Comparison of ENCODE assay signal across 8 cellular contexts in the genomic region with DNA sequence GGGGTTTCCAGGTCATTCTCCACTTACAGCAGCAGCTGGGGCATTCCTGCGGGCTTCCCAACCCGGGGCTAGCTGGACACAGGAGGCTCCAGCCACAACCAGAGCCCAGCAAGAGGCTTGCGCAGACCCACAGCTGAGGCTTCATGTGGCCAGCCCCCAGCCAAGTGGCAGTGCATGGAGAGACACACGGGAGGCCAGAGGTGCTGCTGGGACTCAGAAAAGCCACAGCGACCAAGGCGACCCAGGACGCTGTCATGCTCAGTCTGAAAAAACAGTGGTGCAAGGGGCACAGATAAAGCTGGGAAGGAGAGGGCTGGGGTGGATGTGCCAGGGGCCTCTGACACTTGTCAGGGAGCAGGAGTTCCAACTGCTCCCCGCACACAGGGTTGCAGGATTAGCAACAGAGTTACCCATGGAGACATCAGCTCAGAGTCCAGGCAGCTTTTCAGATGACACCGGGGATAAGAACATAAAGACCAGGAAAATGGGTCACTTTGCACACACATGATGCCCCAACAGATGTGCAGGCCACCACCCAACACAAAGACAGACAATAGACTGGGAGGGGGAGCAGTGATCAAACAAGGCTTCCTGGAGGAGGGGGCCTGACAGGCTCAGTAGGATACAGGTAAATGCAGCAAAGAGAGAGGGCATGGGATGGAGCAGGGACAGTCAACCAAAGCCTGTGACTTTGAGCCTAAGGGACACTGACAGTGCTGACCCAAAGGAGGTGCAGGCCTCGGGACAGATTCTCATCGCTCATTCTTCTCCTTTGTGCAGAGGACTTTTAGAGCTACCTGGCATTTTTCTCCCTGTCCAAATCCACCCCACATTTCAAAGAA. TPM values are rescaled to one million over a fixed set of nuclear protein-coding genes. Genes with fewer than 3 reads are reported as not detected.
A peak's percentile ranks its signal among the peaks of the same experiment; 100 is the strongest.
DNase-seq lines count a peak whose midpoint lies in the region; ATAC-seq and TF ChIP-seq lines count a peak whose summit lies in the region.

No MANE protein-coding gene starts in this region.

- H3K36me3 Mint-ChIP-seq in activated naive CD4-positive, alpha-beta T cell treated with anti-CD3 and anti-CD28 coated beads for 36 hours (ENCODE audit: low read depth), result peaks cover 11% of the 10 kb centered on the region

- H3K9me3 ChIP-seq in mesodermal cell (ENCODE audit: control insufficient read depth, low read length) (no peaks in the 10 kb centered on the region), upper lobe of left lung (no peaks in the 10 kb centered on the region)

- H3K27ac ChIP-seq in brain microvascular endothelial cell (peak overlapping the region; percentile 35), mesodermal cell (ENCODE audit: low read depth, low read length, severe bottlenecking) (peak overlapping the region; percentile 99), upper lobe of left lung (peak overlapping the region in 3 of 4 donors; percentile 97 to 100 (median 100))

- intact Hi-C loops in activated naive CD4-positive, alpha-beta T cell treated with anti-CD3 and anti-CD28 coated beads for 36 hours (cut with micrococcal nuclease), result loop anchor here (1.0 to 5.0 kb wide), 6 partner anchors 15 to 558 kb away; partner anchors contain the start of gene DPF2

- CTCF ChIA-PET in activated naive CD4-positive, alpha-beta T cell treated with anti-CD3 and anti-CD28 coated beads for 36 hours (lab: Charles Lee), result interaction anchor here (0.6 to 16.8 kb wide), 25 partner anchors 10 to 161 kb away, joined by 3 to 359 read pairs (median 4); partner anchors contain the start of genes FRMD8, MALAT1, SCYL1 and SLC25A45

- H3K4me3 Mint-ChIP-seq in activated naive CD4-positive, alpha-beta T cell treated with anti-CD3 and anti-CD28 coated beads for 36 hours, result peak overlapping the region; percentile 100

- no peak for DNase-seq in activated naive CD4-positive, alpha-beta T cell treated with anti-CD3 and anti-CD28 coated beads for 36 hours
- no peak for DNase-seq in activated naive CD4-positive, alpha-beta T cell (lab: John Stamatoyannopoulos, UW)
- DNase-seq in brain microvascular endothelial cell (no peak), upper lobe of left lung (peak in 1 of 2 donors; percentile 49), SHP77 treated with DMSO at 0.1 percent for 48 hours (lab: John Stamatoyannopoulos, UW) (no peak), UCSD-AML1 (lab: John Stamatoyannopoulos, UW; ENCODE audit: unreplicated experiment) (no peak)

- TF ChIP-seq CTCF in brain microvascular endothelial cell (IDR thresholded peaks at IDR 0.05; ENCODE audit: low read depth, low read length, missing control alignments), result no peak
- TF ChIP-seq CTCF in upper lobe of left lung (IDR thresholded peaks at IDR 0.05), result no peak

- TF ChIP-seq POLR2A in upper lobe of left lung (IDR thresholded peaks at IDR 0.05), result no peak

- peaks cover 29% of the 10 kb centered on the region for H3K4me1 Mint-ChIP-seq in activated naive CD4-positive, alpha-beta T cell treated with anti-CD3 and anti-CD28 coated beads for 36 hours (ENCODE audit: low read depth)

- no peaks in the 10 kb centered on the region for H3K27me3 ChIP-seq in brain microvascular endothelial cell (replicated peaks)
- no peaks in the 10 kb centered on the region for H3K27me3 ChIP-seq in upper lobe of left lung

- H3K4me1 ChIP-seq in mesodermal cell (ENCODE audit: control insufficient read depth, insufficient read depth, low read length, poor library complexity, severe bottlenecking), result peaks cover 45% of the 10 kb centered on the region
- peaks cover 38 to 51% (median 41%) of the 10 kb centered on the region in 4 donors for H3K4me1 ChIP-seq in upper lobe of left lung

- peak overlapping the region; percentile 20 for H3K4me3 ChIP-seq in brain microvascular endothelial cell (ENCODE audit: low read depth, low read length)
- H3K4me3 ChIP-seq in mesodermal cell (ENCODE audit: extremely low read depth, insufficient read depth, low read length, poor library complexity, severe bottlenecking), result no peak overlapping the region
- peak overlapping the region in 3 of 4 donors; percentile 33 to 79 (median 66) for H3K4me3 ChIP-seq in upper lobe of left lung

- WGBS in mesodermal cell (ENCODE audit: insufficient coverage in 2 of 2), 2 experiments, result 88 to 89% methylated on average over 9 to 10 of the region's 11 CpGs
- 68 to 71% methylated on average over 9 of the region's 11 CpGs for WGBS in upper lobe of left lung, 2 donors

- no peak for ATAC-seq in upper lobe of left lung (ENCODE audit: low FRiP score in 2 of 2)
- no peak for ATAC-seq in HG03097 (IDR thresholded peaks at IDR 0.05; ENCODE audit: low FRiP score, unreplicated experiment)

- no peaks in the 10 kb centered on the region for H3K9me3 Mint-ChIP-seq in activated naive CD4-positive, alpha-beta T cell treated with anti-CD3 and anti-CD28 coated beads for 36 hours

- in situ Hi-C loops in brain microvascular endothelial cell (cut with HindIII; ENCODE audit: low pct_ligation_motif_present, low sequenced_read_pairs), result no loop called here

- peak overlapping the region; percentile 99 for H3K27ac Mint-ChIP-seq in activated naive CD4-positive, alpha-beta T cell treated with anti-CD3 and anti-CD28 coated beads for 36 hours

- H3K27me3 Mint-ChIP-seq in activated naive CD4-positive, alpha-beta T cell treated with anti-CD3 and anti-CD28 coated beads for 36 hours (ENCODE audit: low read depth), result no peaks in the 10 kb centered on the region

- TF ChIP-seq EP300 in upper lobe of left lung (IDR thresholded peaks at IDR 0.05), result no peak

- H3K36me3 ChIP-seq in brain microvascular endothelial cell (replicated peaks) (peaks cover 13% of the 10 kb centered on the region), mesodermal cell (ENCODE audit: control insufficient read depth, insufficient read depth, low read length) (peaks cover 31% of the 10 kb centered on the region), upper lobe of left lung (peaks cover 0 to 28% (median 17%) of the 10 kb centered on the region in 4 donors)

RNA-seq across cellular contexts. Expression of gene NEAT1, which starts 6.9 kb away (rescaled TPM):
- 100 to 1,000 TPM; 693 to 750 TPM for total RNA-seq in activated naive CD4-positive, alpha-beta T cell treated with anti-CD3 and anti-CD28 coated beads for 36 hours
- 32.4 TPM for polyA plus RNA-seq in mesodermal cell (2013, experiment 1 of 2)
- polyA plus RNA-seq in mesodermal cell (2013, experiment 2 of 2), result 28.8 TPM
- 1,000 to 10,000 TPM in 3 of 6 donors, 100 to 1,000 TPM in 3; 245 to 3,084 (median 1,019) TPM for total RNA-seq in upper lobe of left lung

RNA-seq across cellular contexts. Expression of gene FRMD8, which starts 29.3 kb away (rescaled TPM):
- total RNA-seq in activated naive CD4-positive, alpha-beta T cell treated with anti-CD3 and anti-CD28 coated beads for 36 hours, result 10 to 100 TPM; 38.2 to 40.0 TPM
- polyA plus RNA-seq in mesodermal cell (2013, experiment 1 of 2), result 58.2 TPM
- polyA plus RNA-seq in mesodermal cell (2013, experiment 2 of 2), result 48.4 TPM
- total RNA-seq in upper lobe of left lung, result 10 to 100 TPM; 31.4 to 77.5 (median 45.8) TPM

RNA-seq across cellular contexts. Expression of gene SLC25A45, which starts 33.3 kb away (rescaled TPM):
- total RNA-seq in activated naive CD4-positive, alpha-beta T cell treated with anti-CD3 and anti-CD28 coated beads for 36 hours, result 10 to 100 TPM; 10.4 to 12.1 TPM
- polyA plus RNA-seq in mesodermal cell (2013, experiment 1 of 2), result 2.9 TPM
- 2.6 TPM for polyA plus RNA-seq in mesodermal cell (2013, experiment 2 of 2)
- total RNA-seq in upper lobe of left lung, result 10 to 100 TPM in 4 of 6 donors, 1 to 10 TPM in 2; 5.5 to 40.8 (median 19.4) TPM

Comparison
In these comparisons a context has a peak if more than half of its experiments do, and no peak if none do; other contexts are left out.
1. H3K27ac ChIP-seq: peak in every context shown above with its lines; median percentile 100 in upper lobe of left lung; 99 in mesodermal cell; 35 in brain microvascular endothelial cell.